Comparison of ENCODE assay signal across 1 cellular context in the genomic region with DNA sequence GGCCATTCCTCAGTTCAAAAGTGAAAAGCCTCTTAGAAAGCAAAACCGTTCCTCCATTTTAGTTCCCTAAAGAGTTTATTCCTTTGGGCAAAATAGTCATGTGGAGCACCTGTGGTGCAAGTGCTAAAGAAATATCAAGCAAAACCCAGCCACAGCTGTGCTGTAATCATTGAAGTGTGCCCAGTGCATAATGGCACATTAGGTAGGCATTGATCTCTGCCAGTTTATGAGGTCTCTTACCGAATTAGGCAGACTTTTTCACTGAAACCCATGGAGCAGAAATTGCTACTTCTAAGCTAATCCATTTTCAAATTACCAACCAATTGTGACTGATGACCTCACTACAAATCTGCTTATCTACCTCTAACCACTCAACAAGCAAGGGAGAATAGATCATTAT.
TF ChIP-seq lines count a peak whose summit lies in the region.

No MANE protein-coding gene starts in this region.

TF ChIP-seq in Ishikawa, 13 proteins besides CTCF, POLR2A, EP300 and RAD21 (continued from another document):
- TF ChIP-seq ZBTB7A (IDR thresholded peaks at IDR 0.05; ENCODE audit: low read depth) (no peak), YY1 (IDR thresholded peaks at IDR 0.05; ENCODE audit: low read depth) (0 out of 2 replicates have a peak, but pooled peaks have one; percentile 30), FOXM1 (IDR thresholded peaks at IDR 0.05; ENCODE audit: borderline replicate concordance, low read depth) (peak; percentile 82), TCF12 (IDR thresholded peaks at IDR 0.05; ENCODE audit: low read depth) (peak; percentile 96), EGR1 (IDR thresholded peaks at IDR 0.05) (no peak)
- TF ChIP-seq, protein P1, sequence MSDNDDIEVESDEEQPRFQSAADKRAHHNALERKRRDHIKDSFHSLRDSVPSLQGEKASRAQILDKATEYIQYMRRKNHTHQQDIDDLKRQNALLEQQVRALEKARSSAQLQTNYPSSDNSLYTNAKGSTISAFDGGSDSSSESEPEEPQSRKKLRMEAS (IDR thresholded peaks at IDR 0.05) = no peak
TF ChIP-seq in Ishikawa: peak in this region for 6.
